In genomic region chr7:37344886-37345579, GRCh38 we compare ENCODE assay signal across 9 cellular contexts.
DNase-seq lines count a peak whose midpoint lies in the region; ATAC-seq and TF ChIP-seq lines count a peak whose summit lies in the region.
"Had no signal": no experiment of that assay in that cellular context is flagged by ENCODE, and none has a peak within 500 bp of the region (broad histone marks: within the 10 kb centered on the region; RNA-seq: fewer than 3 reads in every experiment).

No MANE protein-coding gene starts in this region.

- H3K27me3 ChIP-seq in mucosa of rectum (ENCODE audit: control insufficient read depth in 2 of 2, insufficient read depth in 2 of 2, low read length in 2 of 2) (no peaks in the 10 kb centered on the region), ascending aorta (no peaks in the 10 kb centered on the region), smooth muscle cell (ENCODE audit: low read depth) (no peaks in the 10 kb centered on the region)

- H3K4me3 Mint-ChIP-seq in T-helper 2 cell treated with Interferon-gamma antibody and Interleukin-4, amounts not matched to agents 5 μg/mL and 100 μg/mL, for 36 hours: peak overlapping the region; percentile 65

- H4K20me1 ChIP-seq in smooth muscle cell (ENCODE audit: low read depth): no peaks in the 10 kb centered on the region

- H3K36me3 ChIP-seq in mucosa of rectum (ENCODE audit: control insufficient read depth in 2 of 2, insufficient read depth in 2 of 2, low read length in 2 of 2) (no peaks in the 10 kb centered on the region), ascending aorta (no peaks in the 10 kb centered on the region), smooth muscle cell (ENCODE audit: low read depth) (no peaks in the 10 kb centered on the region)

- H3K9ac ChIP-seq in mucosa of rectum (ENCODE audit: low read depth in 1 of 2, low read length in 2 of 2): peak overlapping the region in 1 of 2 donors; percentile 41
- H3K9ac ChIP-seq in smooth muscle cell (ENCODE audit: low read depth): no peak overlapping the region

- no peak overlapping the region for H3K4me2 ChIP-seq in smooth muscle cell

- H2AFZ ChIP-seq in smooth muscle cell (ENCODE audit: low read depth): no peak overlapping the region

- H3K4me1 ChIP-seq in mucosa of rectum (ENCODE audit: control insufficient read depth in 2 of 2, insufficient read depth in 2 of 2, low read length in 2 of 2) (peaks cover 2 to 7% of the 10 kb centered on the region in 2 donors), ascending aorta (no peaks in the 10 kb centered on the region), smooth muscle cell (ENCODE audit: low read depth) (peaks cover 12% of the 10 kb centered on the region)

- H3F3A ChIP-seq in smooth muscle cell (ENCODE audit: low read depth): no peaks in the 10 kb centered on the region

- TF ChIP-seq CTCF in ascending aorta (IDR thresholded peaks at IDR 0.05) (no peak), smooth muscle cell (IDR thresholded peaks at IDR 0.05; ENCODE audit: borderline replicate concordance, insufficient read depth, poor library complexity, severe bottlenecking) (no peak)

- peaks cover 43% of the 10 kb centered on the region for H3K4me1 Mint-ChIP-seq in T-helper 2 cell treated with Interferon-gamma antibody and Interleukin-4, amounts not matched to agents 5 μg/mL and 100 μg/mL, for 36 hours (ENCODE audit: low read depth)

- 76% methylated on average over 9 of the region's 9 CpGs for WGBS in smooth muscle cell (ENCODE audit: low lambda C conversion rate)

- peaks cover 21% of the 10 kb centered on the region for H3K36me3 Mint-ChIP-seq in T-helper 2 cell treated with Interferon-gamma antibody and Interleukin-4, amounts not matched to agents 5 μg/mL and 100 μg/mL, for 36 hours (ENCODE audit: low read depth)

- intact Hi-C loops in ascending aorta (cut with DNase I): no loop called here

- H3K4me3 ChIP-seq in mucosa of rectum (ENCODE audit: low read length in 2 of 2) (no peak overlapping the region), ascending aorta (no peak overlapping the region), smooth muscle cell (no peak overlapping the region)

- no peaks in the 10 kb centered on the region for H3K27me3 Mint-ChIP-seq in T-helper 2 cell treated with Interferon-gamma antibody and Interleukin-4, amounts not matched to agents 5 μg/mL and 100 μg/mL, for 36 hours (ENCODE audit: low read depth)

- ATAC-seq in GM18517 (IDR thresholded peaks at IDR 0.05; ENCODE audit: unreplicated experiment) (peak; percentile 32), HG02973 (IDR thresholded peaks at IDR 0.05; ENCODE audit: unreplicated experiment) (peak; percentile 18), HG03025 (IDR thresholded peaks at IDR 0.05; ENCODE audit: low FRiP score, unreplicated experiment) (no peak)

- H3K27ac Mint-ChIP-seq in T-helper 2 cell treated with Interferon-gamma antibody and Interleukin-4, amounts not matched to agents 5 μg/mL and 100 μg/mL, for 36 hours: peak overlapping the region; percentile 62

- H3K79me2 ChIP-seq in smooth muscle cell (ENCODE audit: low read depth): no peaks in the 10 kb centered on the region

- H3K9me3 ChIP-seq in mucosa of rectum (ENCODE audit: control insufficient read depth in 2 of 2, low read length in 2 of 2): no peaks in the 10 kb centered on the region
- H3K9me3 ChIP-seq in ascending aorta: no peaks in the 10 kb centered on the region
- H3K9me3 ChIP-seq in smooth muscle cell (replicated peaks; ENCODE audit: low read depth): no peaks in the 10 kb centered on the region

- DNase-seq in T-helper 2 cell treated with Interferon-gamma antibody and Interleukin-4, amounts not matched to agents 5 μg/mL and 100 μg/mL, for 36 hours (ENCODE audit: low spot score): no peak
- DNase-seq in ascending aorta (ENCODE audit: low spot score in 2 of 2): no peak
- no peak for DNase-seq in smooth muscle cell (lab: John Stamatoyannopoulos, UW; ENCODE audit: unreplicated experiment)
- DNase-seq in NCI-H1092 treated with DMSO at 0.1 percent for 48 hours (lab: John Stamatoyannopoulos, UW): no peak
- DNase-seq: GF-D8 had no signal

- H3K27ac ChIP-seq in mucosa of rectum (ENCODE audit: low read depth in 2 of 2, low read length in 2 of 2): peak overlapping the region; percentile 40 to 48
- no peak overlapping the region for H3K27ac ChIP-seq in ascending aorta
- H3K27ac ChIP-seq in smooth muscle cell (ENCODE audit: low read depth): no peak overlapping the region

- no peaks in the 10 kb centered on the region for H3K9me3 Mint-ChIP-seq in T-helper 2 cell treated with Interferon-gamma antibody and Interleukin-4, amounts not matched to agents 5 μg/mL and 100 μg/mL, for 36 hours

Comparison
In these comparisons a context has a peak if more than half of its experiments do, and no peak if none do; other contexts are left out.
1. H3K27ac ChIP-seq: peak in mucosa of rectum (2 of 2); none in ascending aorta (0 of 2) and smooth muscle cell (single experiment).